8 cellular contexts compared by ENCODE assay signal in the genomic region with DNA sequence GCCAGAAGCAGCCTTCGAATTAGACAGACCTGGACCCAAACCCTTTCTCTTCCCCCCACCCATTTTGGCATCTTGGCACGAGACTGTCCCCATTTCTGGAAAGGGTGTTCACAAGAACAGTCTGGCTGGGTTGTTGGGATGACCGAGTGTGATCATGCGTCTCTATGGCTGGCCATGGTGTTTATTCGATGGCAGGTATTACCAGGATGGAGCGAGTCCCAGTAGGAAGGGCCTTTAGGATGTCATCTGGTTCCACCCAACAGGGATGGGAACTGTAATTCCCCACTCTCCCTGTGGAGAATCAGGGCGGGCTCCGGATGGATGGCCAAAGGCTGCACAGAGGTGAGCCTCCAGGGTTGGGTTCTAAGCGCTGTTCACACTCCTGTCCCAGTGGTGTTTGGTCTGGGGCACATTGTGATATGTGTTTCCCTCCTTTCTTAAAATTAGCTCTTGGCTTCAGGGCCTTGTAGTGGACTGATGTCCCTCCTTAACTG. TPM values are rescaled to one million over a fixed set of nuclear protein-coding genes. Genes with fewer than 3 reads are reported as not detected.
DNase-seq lines count a peak whose midpoint lies in the region; ATAC-seq and TF ChIP-seq lines count a peak whose summit lies in the region.

No MANE protein-coding gene starts in this region.

- H3K4me2 ChIP-seq in OCI-LY1 (ENCODE audit: low read length) = peak overlapping the region; percentile 62

- intact Hi-C loops in gastrocnemius medialis (cut with DNase I; ENCODE audit: low total_unique reads) = loop anchor here (10.0 kb wide), 1 partner anchor 126 kb away; a partner anchor contains a TSS

- H3K4me3 Mint-ChIP-seq in effector memory CD8-positive, alpha-beta T cell = peak overlapping the region; percentile 84 to 85

- H3K36me3 Mint-ChIP-seq in effector memory CD8-positive, alpha-beta T cell (ENCODE audit: insufficient read depth) = peaks cover 48% of the 10 kb centered on the region

- peak overlapping the region; percentile 98 to 99 for H3K27ac Mint-ChIP-seq in effector memory CD8-positive, alpha-beta T cell

- no peaks in the 10 kb centered on the region for H3K27me3 Mint-ChIP-seq in effector memory CD8-positive, alpha-beta T cell

- TF ChIP-seq CTCF in GM06990 (IDR thresholded peaks at IDR 0.05; ENCODE audit: insufficient read depth, low read length, poor library complexity, severe bottlenecking) = no peak
- TF ChIP-seq CTCF in OCI-LY1 (IDR thresholded peaks at IDR 0.05; ENCODE audit: low read length) = no peak
- no peak for TF ChIP-seq CTCF in gastrocnemius medialis (IDR thresholded peaks at IDR 0.05 in 4 of 5, conservative IDR thresholded peaks at IDR 0.05 in 1 of 5)
- TF ChIP-seq CTCF in omental fat pad (IDR thresholded peaks at IDR 0.05) = no peak

- H3K9ac ChIP-seq in OCI-LY1 (ENCODE audit: low read length) = peak overlapping the region; percentile 63

- H3K4me1 ChIP-seq in OCI-LY1 (ENCODE audit: insufficient read depth, low read length, severe bottlenecking) = peaks cover 65% of the 10 kb centered on the region
- peaks cover 16 to 34% of the 10 kb centered on the region in 2 donors for H3K4me1 ChIP-seq in gastrocnemius medialis

- no peaks in the 10 kb centered on the region for H3K27me3 ChIP-seq in GM06990 (replicated peaks; ENCODE audit: control insufficient read depth, insufficient read depth, low read length)
- H3K27me3 ChIP-seq in OCI-LY1 (ENCODE audit: insufficient read depth, low read length) = no peaks in the 10 kb centered on the region
- no peaks in the 10 kb centered on the region for H3K27me3 ChIP-seq in gastrocnemius medialis

- H3K27ac ChIP-seq in OCI-LY1 (ENCODE audit: low read depth, low read length, poor library complexity, severe bottlenecking) (peak overlapping the region; percentile 98), gastrocnemius medialis (peak overlapping the region; percentile 32 to 81 (median 76))

- DNase-seq in GM06990 (ENCODE audit: extremely low read depth, insufficient read length) (no peak), gastrocnemius medialis (no peak), NCI-H146 (lab: John Stamatoyannopoulos, UW) (no peak), omental fat pad (ENCODE audit: low spot score) (no peak), UCSD-AML1 (lab: John Stamatoyannopoulos, UW; ENCODE audit: unreplicated experiment) (no peak)
- DNase-seq in effector memory CD8-positive, alpha-beta T cell = no peak

- H3K4me1 Mint-ChIP-seq in effector memory CD8-positive, alpha-beta T cell (ENCODE audit: low read depth in 2 of 2) = peaks cover 61 to 70% of the 10 kb centered on the region in 2 donors

- no peaks in the 10 kb centered on the region for H3F3A ChIP-seq in OCI-LY1 (ENCODE audit: insufficient read depth, low read length)

- no peak for TF ChIP-seq POLR2A in gastrocnemius medialis (IDR thresholded peaks at IDR 0.05)

- no peaks in the 10 kb centered on the region for H4K20me1 ChIP-seq in OCI-LY1 (ENCODE audit: insufficient read depth, low read length)

- no peaks in the 10 kb centered on the region for H3K9me3 Mint-ChIP-seq in effector memory CD8-positive, alpha-beta T cell

- no peak for ATAC-seq in effector memory CD8-positive, alpha-beta T cell (replicated peaks)
- ATAC-seq in gastrocnemius medialis (no peak), HG03342 (IDR thresholded peaks at IDR 0.05; ENCODE audit: unreplicated experiment) (no peak), omental fat pad (ENCODE audit: low FRiP score) (no peak)

- H3K4me3 ChIP-seq in GM06990 (replicated peaks; ENCODE audit: low read depth, low read length) = peak overlapping the region; percentile 41
- peak overlapping the region; percentile 47 for H3K4me3 ChIP-seq in OCI-LY1 (ENCODE audit: low read depth, low read length, poor library complexity, severe bottlenecking)
- H3K4me3 ChIP-seq in gastrocnemius medialis = no peak overlapping the region

- H3K9me3 ChIP-seq in OCI-LY1 (ENCODE audit: low read length) (peaks cover 5% of the 10 kb centered on the region), gastrocnemius medialis (no peaks in the 10 kb centered on the region)

- in situ Hi-C loops in gastrocnemius medialis (cut with MboI; ENCODE audit: low sequenced_read_pairs in 4 of 4) = loop anchor here in 1 of 4 donors (25.0 kb wide), 1 partner anchor 113 kb away; a partner anchor contains a TSS

- H3K9me2 ChIP-seq in OCI-LY1 (ENCODE audit: low read depth, low read length) = no peaks in the 10 kb centered on the region

- no peak overlapping the region for H2AFZ ChIP-seq in OCI-LY1 (ENCODE audit: low read length)

- H3K79me2 ChIP-seq in OCI-LY1 (ENCODE audit: insufficient read depth, low read length) = no peaks in the 10 kb centered on the region

- H3K36me3 ChIP-seq in GM06990 (ENCODE audit: control insufficient read depth, insufficient read depth, low read length) (no peaks in the 10 kb centered on the region), OCI-LY1 (ENCODE audit: insufficient read depth, low read length) (peaks cover 2% of the 10 kb centered on the region; the same call in 1 of the 2 replicates), gastrocnemius medialis (no peaks in the 10 kb centered on the region)

RNA-seq across cellular contexts. Expression of a gene that starts 33.4 kb away (rescaled TPM):
- total RNA-seq in gastrocnemius medialis = 100 to 1,000 TPM; 261 to 560 (median 356) TPM
- 100 to 1,000 TPM; 143 to 223 (median 219) TPM for total RNA-seq in omental fat pad

Comparison
In these comparisons a context has a peak if more than half of its experiments do, and no peak if none do; other contexts are left out.
1. H3K4me3 ChIP-seq: peak in GM06990 (single experiment) and OCI-LY1 (single experiment); none in gastrocnemius medialis (0 of 4).